ENCODE assay signal across 9 cellular contexts in genomic region chr13:24124789-24125476, GRCh38. TPM values are rescaled to one million over a fixed set of nuclear protein-coding genes. Genes with fewer than 3 reads are reported as not detected.
DNase-seq lines count a peak whose midpoint lies in the region; ATAC-seq lines count a peak whose summit lies in the region.
"Had no signal": no experiment of that assay in that cellular context is flagged by ENCODE, and none has a peak within 500 bp of the region (broad histone marks: within the 10 kb centered on the region; RNA-seq: fewer than 3 reads in every experiment).

No MANE protein-coding gene starts in this region.

- no peaks in the 10 kb centered on the region for H3K9me3 Mint-ChIP-seq in CD8-positive, alpha-beta memory T cell
- no peaks in the 10 kb centered on the region for H3K9me3 Mint-ChIP-seq in activated T-helper 17 cell treated with anti-CD3 and anti-CD28 coated beads, Interleukin-2, amount 50 U/mL, for 72 hours
- H3K9me3 Mint-ChIP-seq: activated naive CD4-positive, alpha-beta T cell treated with anti-CD3 and anti-CD28 coated beads, Interleukin-2, amount 50 U/mL, for 24 hours had no signal

- peak overlapping the region in 1 of 8 donors; percentile 7 for H3K27ac Mint-ChIP-seq in CD8-positive, alpha-beta memory T cell
- H3K27ac Mint-ChIP-seq in activated T-helper 17 cell treated with anti-CD3 and anti-CD28 coated beads, Interleukin-2, amount 50 U/mL, for 72 hours, result no peak overlapping the region
- H3K27ac Mint-ChIP-seq: activated naive CD4-positive, alpha-beta T cell treated with anti-CD3 and anti-CD28 coated beads, Interleukin-2, amount 50 U/mL, for 24 hours had no signal

- H3K36me3 Mint-ChIP-seq in CD8-positive, alpha-beta memory T cell, result no peaks in the 10 kb centered on the region
- no peaks in the 10 kb centered on the region for H3K36me3 Mint-ChIP-seq in activated T-helper 17 cell treated with anti-CD3 and anti-CD28 coated beads, Interleukin-2, amount 50 U/mL, for 72 hours (ENCODE audit: low read depth)
- H3K36me3 Mint-ChIP-seq: activated naive CD4-positive, alpha-beta T cell treated with anti-CD3 and anti-CD28 coated beads, Interleukin-2, amount 50 U/mL, for 24 hours had no signal

- no peak overlapping the region for H3K27ac ChIP-seq in CD8-positive, alpha-beta memory T cell (ENCODE audit: low read depth, low read length)

- no peaks in the 10 kb centered on the region for H3K4me1 ChIP-seq in CD8-positive, alpha-beta memory T cell (ENCODE audit: insufficient read depth, low read length)

- ATAC-seq in GM18858 (IDR thresholded peaks at IDR 0.05; ENCODE audit: unreplicated experiment) (peak; percentile 89), GM21529 (IDR thresholded peaks at IDR 0.05; ENCODE audit: unreplicated experiment) (peak; percentile 90), HG03354 (IDR thresholded peaks at IDR 0.05; ENCODE audit: poor library complexity, severe bottlenecking, unreplicated experiment) (peak; percentile 94)
- ATAC-seq in activated T-helper 17 cell treated with anti-CD3 and anti-CD28 coated beads, Interleukin-2, amount 50 U/mL, for 72 hours (replicated peaks), result no peak

- H3K4me1 Mint-ChIP-seq in CD8-positive, alpha-beta memory T cell, result peaks cover 2 to 16% (median 14%) of the 10 kb centered on the region in 3 donors
- peaks cover 11% of the 10 kb centered on the region for H3K4me1 Mint-ChIP-seq in activated T-helper 17 cell treated with anti-CD3 and anti-CD28 coated beads, Interleukin-2, amount 50 U/mL, for 72 hours

- H3K4me3 ChIP-seq in CD8-positive, alpha-beta memory T cell (ENCODE audit: low read length), result no peak overlapping the region

- no peaks in the 10 kb centered on the region for H3K9me3 ChIP-seq in CD8-positive, alpha-beta memory T cell (ENCODE audit: low read length)

- H3K27me3 ChIP-seq in CD8-positive, alpha-beta memory T cell (ENCODE audit: insufficient read depth, low read length, poor library complexity, severe bottlenecking), result no peaks in the 10 kb centered on the region

- peak; percentile 14 for DNase-seq in inferior parietal cortex (ENCODE audit: extremely low spot score)
- no peak for DNase-seq in GOT3 (lab: John Stamatoyannopoulos, UW)
- DNase-seq in CD8-positive, alpha-beta memory T cell, result no peak
- DNase-seq in SIG-M5 (lab: John Stamatoyannopoulos, UW), result no peak

- no peaks in the 10 kb centered on the region for H3K36me3 ChIP-seq in CD8-positive, alpha-beta memory T cell (ENCODE audit: insufficient read depth, low read length)

- CTCF ChIA-PET in CD8-positive, alpha-beta memory T cell (lab: Charles Lee), result no interaction called here

- POLR2A ChIA-PET in CD8-positive, alpha-beta memory T cell (lab: Charles Lee), result no interaction called here

- peaks cover 8 to 12% of the 10 kb centered on the region in 2 donors for H3K27me3 Mint-ChIP-seq in CD8-positive, alpha-beta memory T cell
- peaks cover 45% of the 10 kb centered on the region for H3K27me3 Mint-ChIP-seq in activated T-helper 17 cell treated with anti-CD3 and anti-CD28 coated beads, Interleukin-2, amount 50 U/mL, for 72 hours
- H3K27me3 Mint-ChIP-seq: activated naive CD4-positive, alpha-beta T cell treated with anti-CD3 and anti-CD28 coated beads, Interleukin-2, amount 50 U/mL, for 24 hours had no signal

- H3K4me3 Mint-ChIP-seq in CD8-positive, alpha-beta memory T cell, result no peak overlapping the region
- H3K4me3 Mint-ChIP-seq in activated T-helper 17 cell treated with anti-CD3 and anti-CD28 coated beads, Interleukin-2, amount 50 U/mL, for 72 hours, result no peak overlapping the region
- H3K4me3 Mint-ChIP-seq: activated naive CD4-positive, alpha-beta T cell treated with anti-CD3 and anti-CD28 coated beads, Interleukin-2, amount 50 U/mL, for 24 hours had no signal

RNA-seq across cellular contexts. Expression of gene SPATA13, which starts 35.6 kb away (rescaled TPM):
- total RNA-seq in CD8-positive, alpha-beta memory T cell, result 10 to 100 TPM; 60.7 to 65.1 TPM
- polyA plus RNA-seq in CD8-positive, alpha-beta memory T cell, result 97.8 TPM
- total RNA-seq in activated T-helper 17 cell treated with anti-CD3 and anti-CD28 coated beads, Interleukin-2, amount 50 U/mL, for 72 hours, result 10 to 100 TPM; 43.1 to 56.5 TPM
